ENCODE assay signal across 29 cellular contexts in the genomic region with DNA sequence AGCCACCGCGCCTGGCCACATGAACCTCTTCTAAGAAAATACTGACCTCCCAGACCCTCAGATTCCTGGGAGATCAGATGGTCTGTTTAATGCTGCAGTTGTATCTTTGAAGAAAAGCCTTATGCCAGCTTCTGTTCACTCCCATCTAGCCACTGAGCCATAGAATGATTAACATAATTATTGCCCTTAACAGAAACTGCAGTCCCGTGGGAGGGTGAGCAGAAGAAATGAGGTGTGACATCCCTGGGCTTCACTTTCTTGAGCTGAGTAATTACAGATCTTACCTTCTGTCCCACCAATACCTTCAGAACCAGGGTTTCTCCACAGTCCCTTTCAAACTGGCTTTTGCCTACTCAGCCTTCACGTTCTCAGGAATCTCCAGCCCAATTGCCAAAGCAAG. TPM values are rescaled to one million over a fixed set of nuclear protein-coding genes. Genes with fewer than 3 reads are reported as not detected.
DNase-seq lines count a peak whose midpoint lies in the region; ATAC-seq lines count a peak whose summit lies in the region.
"Had no signal": no experiment of that assay in that cellular context is flagged by ENCODE, and none has a peak within 500 bp of the region (broad histone marks: within the 10 kb centered on the region; RNA-seq: fewer than 3 reads in every experiment).

No MANE protein-coding gene starts in this region.

- H2BK5ac ChIP-seq in mesendoderm (ENCODE audit: low read length): no peak overlapping the region

- WGBS in mesendoderm (ENCODE audit: extremely low coverage, insufficient coverage, low lambda C conversion rate): no CpG with 5 or more reads among the region's 4 CpGs

- H3K9ac ChIP-seq in mesendoderm (ENCODE audit: low read length): no peak overlapping the region

- no peak overlapping the region for H3K4me3 Mint-ChIP-seq in CD4-positive, CD25-positive, alpha-beta regulatory T cell
- H3K4me3 Mint-ChIP-seq: activated CD4-positive, alpha-beta T cell treated with anti-CD3 and anti-CD28 coated beads, Interleukin-2, amount 10 ng/mL, durations not matched to agents 7 days and 5 days; activated T-helper 17 cell treated with anti-CD3 and anti-CD28 coated beads, Interleukin-2, amount 50 U/mL, for 72 hours; natural killer cell treated with Interleukin-12 subunit alpha and Interleukin-12 subunit beta and Interleukin-15 and Interleukin-18, amount 100 ng/mL, for 72 hours had no signal

- no peaks in the 10 kb centered on the region for H3K27me3 ChIP-seq in CD4-positive, CD25-positive, alpha-beta regulatory T cell (ENCODE audit: control insufficient read depth, insufficient read depth, low read length)
- H3K27me3 ChIP-seq in mesendoderm (ENCODE audit: insufficient read depth, low read length, poor library complexity): no peaks in the 10 kb centered on the region
- H3K27me3 ChIP-seq: heart left ventricle, sigmoid colon, upper lobe of left lung had no signal

- no peak for DNase-seq in CD4-positive, CD25-positive, alpha-beta regulatory T cell
- DNase-seq in kidney glomerular epithelial cell (lab: John Stamatoyannopoulos, UW) (peak; percentile 86), left lobe of liver (ENCODE audit: low spot score) (no peak), mesendoderm (no peak)
- DNase-seq: ACHN; activated CD4-positive, alpha-beta T cell treated with anti-CD3 and anti-CD28 coated beads, Interleukin-2, amount 10 ng/mL, durations not matched to agents 7 days and 5 days; DMS153; GDM1; heart left ventricle; left ventricle myocardium inferior; NCI-H1092; NCI-H2081; NCI-H510A treated with DMSO at 0.1 percent for 48 hours; sigmoid colon; stimulated activated CD4-positive, alpha-beta T cell treated with anti-CD3 and anti-CD28 coated beads, Interleukin-15, amount 100 ng/mL, for 24 hours; T-helper 2 cell; upper lobe of left lung had no signal

- no peaks in the 10 kb centered on the region for H3K79me2 ChIP-seq in mesendoderm (ENCODE audit: control insufficient read depth, insufficient read depth, low read length)

- H3K4ac ChIP-seq in mesendoderm (ENCODE audit: low read depth, low read length): no peak overlapping the region

- H2AK5ac ChIP-seq in mesendoderm (ENCODE audit: low read length): no peak overlapping the region

- no peak overlapping the region for H3K4me3 ChIP-seq in CD4-positive, CD25-positive, alpha-beta regulatory T cell (ENCODE audit: low read depth, low read length)
- H3K4me3 ChIP-seq in mesendoderm (ENCODE audit: low read length): no peak overlapping the region
- H3K4me3 ChIP-seq: heart left ventricle, left ventricle myocardium inferior, sigmoid colon, SK-N-MC, upper lobe of left lung had no signal

- H3K36me3 ChIP-seq in CD4-positive, CD25-positive, alpha-beta regulatory T cell (ENCODE audit: control insufficient read depth, insufficient read depth, low read length): peaks cover 6% of the 10 kb centered on the region
- no peaks in the 10 kb centered on the region for H3K36me3 ChIP-seq in mesendoderm (ENCODE audit: control insufficient read depth, insufficient read depth, low read length)

- peaks cover 14% of the 10 kb centered on the region for H3K4me1 ChIP-seq in CD4-positive, CD25-positive, alpha-beta regulatory T cell (ENCODE audit: control insufficient read depth, insufficient read depth, low read length, poor library complexity, severe bottlenecking)
- H3K4me1 ChIP-seq in mesendoderm (ENCODE audit: control insufficient read depth, low read depth, low read length): no peaks in the 10 kb centered on the region
- H3K4me1 ChIP-seq: heart left ventricle, left ventricle myocardium inferior, sigmoid colon, upper lobe of left lung had no signal

- no peak overlapping the region for H4K5ac ChIP-seq in mesendoderm (ENCODE audit: low read length)

- H3K23ac ChIP-seq in mesendoderm (ENCODE audit: low read length): no peak overlapping the region

- H3K79me1 ChIP-seq in mesendoderm (ENCODE audit: low read length): no peaks in the 10 kb centered on the region

- H3K27ac ChIP-seq in CD4-positive, CD25-positive, alpha-beta regulatory T cell (ENCODE audit: insufficient read depth, low read length, poor library complexity, severe bottlenecking): no peak overlapping the region
- H3K27ac ChIP-seq in mesendoderm (ENCODE audit: low read depth, low read length): no peak overlapping the region
- H3K27ac ChIP-seq: C4-2B, epithelial cell of prostate, heart left ventricle, left ventricle myocardium inferior, sigmoid colon, SK-N-MC, upper lobe of left lung, VCaP had no signal

- no peaks in the 10 kb centered on the region for H3K9me3 ChIP-seq in CD4-positive, CD25-positive, alpha-beta regulatory T cell (ENCODE audit: control insufficient read depth in 2 of 2, low read length in 2 of 2)
- H3K9me3 ChIP-seq: heart left ventricle, left ventricle myocardium inferior, sigmoid colon, upper lobe of left lung had no signal

- no peak overlapping the region for H3K4me2 ChIP-seq in mesendoderm (ENCODE audit: low read length)

- H4K8ac ChIP-seq in mesendoderm (ENCODE audit: low read depth, low read length): no peak overlapping the region

- ATAC-seq in CD4-positive, CD25-positive, alpha-beta regulatory T cell (ENCODE audit: low read depth in 2 of 2): no peak
- ATAC-seq in GM19395 (IDR thresholded peaks at IDR 0.05; ENCODE audit: unreplicated experiment) (peak; percentile 33), HG03159 (IDR thresholded peaks at IDR 0.05; ENCODE audit: unreplicated experiment) (peak; percentile 39), left lobe of liver (no peak), HG03439 (IDR thresholded peaks at IDR 0.05; ENCODE audit: unreplicated experiment) (no peak), HG02759 (IDR thresholded peaks at IDR 0.05; ENCODE audit: unreplicated experiment) (no peak)
- ATAC-seq: activated naive CD4-positive, alpha-beta T cell treated with anti-CD3 and anti-CD28 coated beads, Interleukin-2, amount 50 U/mL, for 72 hours; activated T-helper 17 cell treated with anti-CD3 and anti-CD28 coated beads, Interleukin-2, amount 50 U/mL, for 72 hours; heart left ventricle; natural killer cell treated with Interleukin-12 subunit alpha and Interleukin-12 subunit beta and Interleukin-15 and Interleukin-18, amount 100 ng/mL, for 72 hours had no signal

- no peak overlapping the region for H2BK120ac ChIP-seq in mesendoderm (ENCODE audit: low read depth, low read length)

- H3K27ac Mint-ChIP-seq in CD4-positive, CD25-positive, alpha-beta regulatory T cell: peak overlapping the region in 2 of 3 donors; percentile 11 to 24
- H3K27ac Mint-ChIP-seq: activated CD4-positive, alpha-beta T cell treated with anti-CD3 and anti-CD28 coated beads, Interleukin-2, amount 10 ng/mL, durations not matched to agents 7 days and 5 days; natural killer cell treated with Interleukin-12 subunit alpha and Interleukin-12 subunit beta and Interleukin-15 and Interleukin-18, amount 100 ng/mL, for 72 hours had no signal

- no peak overlapping the region for H3K18ac ChIP-seq in mesendoderm (ENCODE audit: low read length)

- H3K27me3 Mint-ChIP-seq in CD4-positive, CD25-positive, alpha-beta regulatory T cell: no peaks in the 10 kb centered on the region
- H3K27me3 Mint-ChIP-seq: activated CD4-positive, alpha-beta T cell treated with anti-CD3 and anti-CD28 coated beads, Interleukin-2, amount 10 ng/mL, durations not matched to agents 7 days and 5 days; activated T-helper 17 cell treated with anti-CD3 and anti-CD28 coated beads, Interleukin-2, amount 50 U/mL, for 72 hours; natural killer cell treated with Interleukin-12 subunit alpha and Interleukin-12 subunit beta and Interleukin-15 and Interleukin-18, amount 100 ng/mL, for 72 hours had no signal

- no peaks in the 10 kb centered on the region for H3K9me3 Mint-ChIP-seq in CD4-positive, CD25-positive, alpha-beta regulatory T cell
- H3K9me3 Mint-ChIP-seq: activated CD4-positive, alpha-beta T cell treated with anti-CD3 and anti-CD28 coated beads, Interleukin-2, amount 10 ng/mL, durations not matched to agents 7 days and 5 days; activated naive CD4-positive, alpha-beta T cell treated with anti-CD3 and anti-CD28 coated beads, Interleukin-2, amount 50 U/mL, for 72 hours; activated T-helper 17 cell treated with anti-CD3 and anti-CD28 coated beads, Interleukin-2, amount 50 U/mL, for 72 hours; natural killer cell treated with Interleukin-12 subunit alpha and Interleukin-12 subunit beta and Interleukin-15 and Interleukin-18, amount 100 ng/mL, for 72 hours had no signal

- H3K56ac ChIP-seq in mesendoderm (ENCODE audit: low read length): no peak overlapping the region

- H3K36me3 Mint-ChIP-seq in CD4-positive, CD25-positive, alpha-beta regulatory T cell: peaks cover 18% of the 10 kb centered on the region
- H3K36me3 Mint-ChIP-seq: natural killer cell treated with Interleukin-12 subunit alpha and Interleukin-12 subunit beta and Interleukin-15 and Interleukin-18, amount 100 ng/mL, for 72 hours had no signal

- H2BK15ac ChIP-seq in mesendoderm (replicated peaks; ENCODE audit: low read depth): no peak overlapping the region

- peaks cover 3 to 28% (median 23%) of the 10 kb centered on the region in 4 donors for H3K4me1 Mint-ChIP-seq in CD4-positive, CD25-positive, alpha-beta regulatory T cell

RNA-seq across cellular contexts. Expression of a gene that starts 10.9 kb away (rescaled TPM):
- 0.59 TPM for total RNA-seq in CD4-positive, CD25-positive, alpha-beta regulatory T cell
- polyA plus RNA-seq in CD4-positive, CD25-positive, alpha-beta regulatory T cell: under 1 TPM in 1 of 4 donors, not detected in 3; 0.14 TPM
- 0.20 TPM for total RNA-seq in left lobe of liver
- polyA plus RNA-seq in mesendoderm (2013, experiment 1 of 2): not detected
- polyA plus RNA-seq in mesendoderm (2013, experiment 2 of 2): not detected
- total RNA-seq: activated naive CD4-positive, alpha-beta T cell treated with anti-CD3 and anti-CD28 coated beads, Interleukin-2, amount 50 U/mL, for 72 hours; activated T-helper 17 cell treated with anti-CD3 and anti-CD28 coated beads, Interleukin-2, amount 50 U/mL, for 72 hours; astrocyte; left ventricle myocardium inferior had no signal

RNA-seq across cellular contexts. Expression of a gene that starts 36.5 kb away (rescaled TPM):
- total RNA-seq in CD4-positive, CD25-positive, alpha-beta regulatory T cell: 22.3 TPM
- polyA plus RNA-seq in CD4-positive, CD25-positive, alpha-beta regulatory T cell: 10 to 100 TPM; 57.4 to 72.6 (median 64.6) TPM
- total RNA-seq in left lobe of liver: 28.3 TPM
- polyA plus RNA-seq in mesendoderm (2013, experiment 1 of 2): 31.6 TPM
- polyA plus RNA-seq in mesendoderm (2013, experiment 2 of 2): 32.5 TPM

RNA-seq across cellular contexts. Expression of a gene that starts 36.8 kb away (rescaled TPM):
- 34.0 TPM for total RNA-seq in CD4-positive, CD25-positive, alpha-beta regulatory T cell
- polyA plus RNA-seq in CD4-positive, CD25-positive, alpha-beta regulatory T cell: 10 to 100 TPM; 75.8 to 89.9 (median 79.7) TPM
- 25.3 TPM for total RNA-seq in left lobe of liver
- 146 TPM for polyA plus RNA-seq in mesendoderm (2013, experiment 1 of 2)
- polyA plus RNA-seq in mesendoderm (2013, experiment 2 of 2): 144 TPM

Comparison
In these comparisons a context has a peak if more than half of its experiments do, and no peak if none do; other contexts are left out.
1. ATAC-seq: peak in GM19395 (single experiment) and HG03159 (single experiment); none in CD4-positive, CD25-positive, alpha-beta regulatory T cell (0 of 2), left lobe of liver (single experiment), HG03439 (single experiment) and HG02759 (single experiment).